Comparison of ENCODE assay signal across 1 cellular context in genomic region chr14:49633650-49634546, GRCh38.
TF ChIP-seq lines count a peak whose summit lies in the region.

No MANE protein-coding gene starts in this region.

TF ChIP-seq in HepG2, 621 proteins besides CTCF, POLR2A, EP300 and RAD21 (continued from another document and continues in another):
- TF ChIP-seq ZNF7 (CRISPR knock-in tag; IDR thresholded peaks at IDR 0.05): no peak
- TF ChIP-seq ZFP36 (IDR thresholded peaks at IDR 0.05; ENCODE audit: borderline replicate concordance, low read depth, low read length, partially characterized antibody): no peak
- TF ChIP-seq E2F2 (CRISPR knock-in tag; IDR thresholded peaks at IDR 0.05; ENCODE audit: borderline replicate concordance): no peak; the same call in 1 of the 2 replicates
- no peak for TF ChIP-seq ZNF180 (CRISPR knock-in tag; IDR thresholded peaks at IDR 0.05; ENCODE audit: borderline replicate concordance, low read depth)
- peak; percentile 90 for TF ChIP-seq ZMAT3 (CRISPR knock-in tag; conservative IDR thresholded peaks at IDR 0.05)
- TF ChIP-seq ZHX1 (CRISPR knock-in tag; IDR thresholded peaks at IDR 0.05; ENCODE audit: low read depth): peak; percentile 86; the same call in 1 of the 2 replicates
- no peak for TF ChIP-seq ETS1 (CRISPR knock-in tag; IDR thresholded peaks at IDR 0.05)
- no peak for TF ChIP-seq KAT2B (IDR thresholded peaks at IDR 0.05; ENCODE audit: borderline replicate concordance, low read depth, low read length)
- TF ChIP-seq ZNF589 (CRISPR knock-in tag; conservative IDR thresholded peaks at IDR 0.05): peak; percentile 86; the same call in 1 of the 2 replicates
- peak; percentile 55; the same call in 1 of the 2 replicates for TF ChIP-seq DNMT3B (CRISPR knock-in tag; conservative IDR thresholded peaks at IDR 0.05)
- TF ChIP-seq ZNF264 (CRISPR knock-in tag; IDR thresholded peaks at IDR 0.05): 0 out of 2 replicates have a peak, but pooled peaks have one; percentile 18
- TF ChIP-seq MTA1 (CRISPR knock-in tag; IDR thresholded peaks at IDR 0.05; ENCODE audit: borderline replicate concordance): peak; percentile 91
- no peak for TF ChIP-seq ZNF232 (CRISPR knock-in tag; IDR thresholded peaks at IDR 0.05; ENCODE audit: borderline replicate concordance)
- TF ChIP-seq DPF2 (CRISPR knock-in tag; IDR thresholded peaks at IDR 0.05; ENCODE audit: borderline replicate concordance, low read depth): peak; percentile 44; the same call in 1 of the 2 replicates
- peak; percentile 49 for TF ChIP-seq ZNF563 (CRISPR knock-in tag; IDR thresholded peaks at IDR 0.05)
- peak; percentile 65; the same call in 1 of the 2 replicates for TF ChIP-seq ZNF562 (CRISPR knock-in tag; IDR thresholded peaks at IDR 0.05; ENCODE audit: borderline replicate concordance)
- TF ChIP-seq ZNF577 (CRISPR knock-in tag; IDR thresholded peaks at IDR 0.05; ENCODE audit: borderline replicate concordance, low read depth): no peak
- no peak for TF ChIP-seq HOXD1 (CRISPR knock-in tag; IDR thresholded peaks at IDR 0.05)
- no peak for TF ChIP-seq NCOA5 (CRISPR knock-in tag; IDR thresholded peaks at IDR 0.05)
- no peak for TF ChIP-seq ZNF530 (CRISPR knock-in tag; IDR thresholded peaks at IDR 0.05; ENCODE audit: low read depth)
- TF ChIP-seq ZNF790 (CRISPR knock-in tag; IDR thresholded peaks at IDR 0.05; ENCODE audit: borderline replicate concordance): peak; percentile 88; the same call in 1 of the 2 replicates
- TF ChIP-seq CREB1 (IDR thresholded peaks at IDR 0.05): no peak; the same call in 1 of the 2 replicates
- TF ChIP-seq CREB1 (CRISPR knock-in tag; IDR thresholded peaks at IDR 0.05): no peak
- TF ChIP-seq ARNT2 (CRISPR knock-in tag; IDR thresholded peaks at IDR 0.05; ENCODE audit: low read depth): peak; percentile 92
- peak; percentile 56 for TF ChIP-seq ZNF281 (CRISPR knock-in tag; IDR thresholded peaks at IDR 0.05; ENCODE audit: borderline replicate concordance)
- TF ChIP-seq CHCHD3 (CRISPR knock-in tag; IDR thresholded peaks at IDR 0.05): no peak
- peak; percentile 70 for TF ChIP-seq SKIL (CRISPR knock-in tag; IDR thresholded peaks at IDR 0.05; ENCODE audit: borderline replicate concordance)
- TF ChIP-seq PPARG (CRISPR knock-in tag; conservative IDR thresholded peaks at IDR 0.05): no peak; the same call in 1 of the 2 replicates
- no peak; the same call in 1 of the 2 replicates for TF ChIP-seq CAMTA2 (CRISPR knock-in tag; IDR thresholded peaks at IDR 0.05; ENCODE audit: borderline replicate concordance)
- TF ChIP-seq MNT (IDR thresholded peaks at IDR 0.05): peak; percentile 69
- peak; percentile 73 for TF ChIP-seq REPIN1 (CRISPR knock-in tag; IDR thresholded peaks at IDR 0.05; ENCODE audit: borderline replicate concordance, low read depth)
- peak; percentile 56 for TF ChIP-seq ZNF609 (CRISPR knock-in tag; IDR thresholded peaks at IDR 0.05; ENCODE audit: borderline replicate concordance)
- TF ChIP-seq ZNF547 (CRISPR knock-in tag; IDR thresholded peaks at IDR 0.05): peak; percentile 90
- TF ChIP-seq RFXAP (CRISPR knock-in tag; IDR thresholded peaks at IDR 0.05; ENCODE audit: borderline replicate concordance): 0 out of 2 replicates have a peak, but pooled peaks have one; percentile 8
- peak; percentile 42; the same call in 1 of the 2 replicates for TF ChIP-seq SMAD3 (CRISPR knock-in tag; IDR thresholded peaks at IDR 0.05)
- TF ChIP-seq MTF2 (CRISPR knock-in tag; IDR thresholded peaks at IDR 0.05; ENCODE audit: borderline replicate concordance): no peak
- no peak; the same call in none of the 2 replicates for TF ChIP-seq ZNF776 (CRISPR knock-in tag; IDR thresholded peaks at IDR 0.05)
- TF ChIP-seq TCF7L2 (IDR thresholded peaks at IDR 0.05; ENCODE audit: low read depth, low read length): no peak
- TF ChIP-seq CENPT (CRISPR knock-in tag; IDR thresholded peaks at IDR 0.05; ENCODE audit: low read depth): peak; percentile 96
- peak; percentile 54; the same call in 1 of the 2 replicates for TF ChIP-seq ZNF510 (CRISPR knock-in tag; IDR thresholded peaks at IDR 0.05; ENCODE audit: low read depth)
- 0 out of 2 replicates have a peak, but pooled peaks have one; percentile 41 for TF ChIP-seq SNAI1 (CRISPR knock-in tag; IDR thresholded peaks at IDR 0.05; ENCODE audit: borderline replicate concordance)
- peak; percentile 36; the same call in 1 of the 2 replicates for TF ChIP-seq ZNF451 (CRISPR knock-in tag; IDR thresholded peaks at IDR 0.05)
- no peak for TF ChIP-seq ZNF720 (CRISPR knock-in tag; IDR thresholded peaks at IDR 0.05)
- TF ChIP-seq SATB2 (CRISPR knock-in tag; IDR thresholded peaks at IDR 0.05): no peak
- peak; percentile 91 for TF ChIP-seq BATF2 (CRISPR knock-in tag; IDR thresholded peaks at IDR 0.05)
